In genomic region chr2:167825664-167826063, GRCh38 we compare ENCODE assay signal across 31 cellular contexts.
"Had no signal": no experiment of that assay in that cellular context is flagged by ENCODE, and none has a peak within 500 bp of the region (broad histone marks: within the 10 kb centered on the region; RNA-seq: fewer than 3 reads in every experiment).

No MANE protein-coding gene starts in this region.

- H3K4me1 ChIP-seq: colonic mucosa, gastroesophageal sphincter, heart left ventricle, left lung, sigmoid colon, stomach, testis, tibial artery had no signal

- ATAC-seq: esophagus mucosa, heart left ventricle, left cardiac atrium, left lung, mucosa of descending colon, right cardiac atrium had no signal

- H3K27me3 ChIP-seq: colonic mucosa, gastroesophageal sphincter, left lung, sigmoid colon, stomach, testis, tibial artery had no signal

- H3K27me3 Mint-ChIP-seq: dendritic cell treated with granulocyte-macrophage colony-stimulating factor and Interleukin-4, amounts not matched to agents 40 ng/mL and 50 ng/mL, for 4 days; type B pancreatic cell had no signal

- H3K36me3 ChIP-seq: colonic mucosa, gastroesophageal sphincter, heart left ventricle, left lung, sigmoid colon, stomach, tibial artery had no signal

- H3K9me3 ChIP-seq: colonic mucosa, gastroesophageal sphincter, heart left ventricle, left lung, mucosa of descending colon, psoas muscle, sigmoid colon, stomach, testis, tibial artery had no signal

- FAIRE-seq: islet of Langerhans had no signal

- H3K27ac Mint-ChIP-seq: dendritic cell treated with granulocyte-macrophage colony-stimulating factor and Interleukin-4, amounts not matched to agents 40 ng/mL and 50 ng/mL, for 4 days; endodermal cell; mesothelial cell of epicardium; naive B cell; nephron; stimulated activated effector memory CD8-positive, alpha-beta T cell treated with anti-CD3 and anti-CD28 coated beads, Interleukin-12 subunit alpha, Interleukin-12 subunit beta, amount 100 ng/mL, for 72 hours; type B pancreatic cell had no signal

- DNase-seq: colonic mucosa; effector CD8-positive, alpha-beta T cell; endodermal cell; foreskin fibroblast; heart left ventricle; hippocampal formation; left cardiac atrium; left lung; mesenchymal stem cell; mucosa of descending colon; naive B cell; nucleus accumbens; posterior cingulate gyrus; psoas muscle; right cardiac atrium; sigmoid colon; stimulated activated CD4-positive, alpha-beta T cell treated with anti-CD3 and anti-CD28 coated beads, Interleukin-2, amount 100 ng/mL, for 24 hours; stimulated activated CD4-positive, alpha-beta T cell treated with anti-CD3 and anti-CD28 coated beads, Interleukin-4, amount 100 ng/mL, for 24 hours; stimulated activated naive CD4-positive, alpha-beta T cell treated with Interleukin-2 at 50 U/mL for 16 hours; stomach; testis; tibial artery had no signal

- H3K4me3 Mint-ChIP-seq: dendritic cell treated with granulocyte-macrophage colony-stimulating factor and Interleukin-4, amounts not matched to agents 40 ng/mL and 50 ng/mL, for 4 days; endodermal cell; mesothelial cell of epicardium; naive B cell; nephron; stimulated activated effector memory CD8-positive, alpha-beta T cell treated with anti-CD3 and anti-CD28 coated beads, Interleukin-12 subunit alpha, Interleukin-12 subunit beta, amount 100 ng/mL, for 72 hours; type B pancreatic cell had no signal

- H3K9me3 Mint-ChIP-seq: dendritic cell treated with granulocyte-macrophage colony-stimulating factor and Interleukin-4, amounts not matched to agents 40 ng/mL and 50 ng/mL, for 4 days; endodermal cell; mesothelial cell of epicardium; nephron; stimulated activated effector memory CD8-positive, alpha-beta T cell treated with anti-CD3 and anti-CD28 coated beads, Interleukin-12 subunit alpha, Interleukin-12 subunit beta, amount 100 ng/mL, for 72 hours had no signal

- H3K27ac ChIP-seq: colonic mucosa, epithelial cell of prostate, gastroesophageal sphincter, heart left ventricle, left lung, psoas muscle, sigmoid colon, stomach, testis, tibial artery had no signal

- H3K36me3 Mint-ChIP-seq: mesothelial cell of epicardium; naive B cell; stimulated activated effector memory CD8-positive, alpha-beta T cell treated with anti-CD3 and anti-CD28 coated beads, Interleukin-12 subunit alpha, Interleukin-12 subunit beta, amount 100 ng/mL, for 72 hours; type B pancreatic cell had no signal

- H3K4me1 Mint-ChIP-seq: mesothelial cell of epicardium; naive B cell; nephron; stimulated activated effector memory CD8-positive, alpha-beta T cell treated with anti-CD3 and anti-CD28 coated beads, Interleukin-12 subunit alpha, Interleukin-12 subunit beta, amount 100 ng/mL, for 72 hours had no signal

- H3K4me3 ChIP-seq: colonic mucosa, gastroesophageal sphincter, heart left ventricle, left lung, mucosa of descending colon, psoas muscle, sigmoid colon, stomach, testis, tibial artery had no signal
